In genomic region chr3:188573929-188574317, GRCh38 we compare ENCODE assay signal across 30 cellular contexts.
DNase-seq lines count a peak whose midpoint lies in the region; ATAC-seq and TF ChIP-seq lines count a peak whose summit lies in the region.
"Had no signal": no experiment of that assay in that cellular context is flagged by ENCODE, and none has a peak within 500 bp of the region (broad histone marks: within the 10 kb centered on the region; RNA-seq: fewer than 3 reads in every experiment).

No MANE protein-coding gene starts in this region.

- H3K4me2 ChIP-seq in GM23338: no peak overlapping the region
- H3K4me2 ChIP-seq: BLaER1, smooth muscle cell had no signal

- H3K36me3 ChIP-seq in GM23338 (ENCODE audit: insufficient read depth): no peaks in the 10 kb centered on the region
- H3K36me3 ChIP-seq: BLaER1, esophagus squamous epithelium, heart left ventricle, ovary, thoracic aorta, uterus had no signal

- H3K36me3 Mint-ChIP-seq in GM23338 (ENCODE audit: low read depth) (no peaks in the 10 kb centered on the region), immature natural killer cell (peaks cover 0 to 8% (median 6%) of the 10 kb centered on the region in 3 donors)
- peaks cover 7% of the 10 kb centered on the region for H3K36me3 Mint-ChIP-seq in stimulated activated memory B cell treated with anti-CD40 and anti-IgM and Interleukin-4, amounts not matched to agents 10 μg/mL and 1 μg/mL and 100 μg/mL, for 72 hours
- H3K36me3 Mint-ChIP-seq: natural killer cell treated with Interleukin-12 subunit alpha and Interleukin-12 subunit beta and Interleukin-15 and Interleukin-18, amount 100 ng/mL, for 72 hours had no signal

- no peak overlapping the region for H3K4me3 Mint-ChIP-seq in GM23338
- no peak overlapping the region for H3K4me3 Mint-ChIP-seq in immature natural killer cell
- H3K4me3 Mint-ChIP-seq in stimulated activated memory B cell treated with anti-CD40 and anti-IgM and Interleukin-4, amounts not matched to agents 10 μg/mL and 1 μg/mL and 100 μg/mL, for 72 hours: no peak overlapping the region
- H3K4me3 Mint-ChIP-seq: activated T-cell treated with anti-CD3 and anti-CD28 coated beads, Interleukin-2, amount 50 U/mL, for 72 hours; natural killer cell treated with Interleukin-12 subunit alpha and Interleukin-12 subunit beta and Interleukin-15 and Interleukin-18, amount 100 ng/mL, for 72 hours; stimulated activated naive CD8-positive, alpha-beta T cell treated with anti-CD3 and anti-CD28 coated beads, Interleukin-15, amount 100 ng/mL, for 72 hours; T-cell had no signal

- no peak overlapping the region for H3K27ac Mint-ChIP-seq in GM23338
- peak overlapping the region in 5 of 6 donors; percentile 12 to 77 (median 57) for H3K27ac Mint-ChIP-seq in immature natural killer cell
- peak overlapping the region; percentile 58 for H3K27ac Mint-ChIP-seq in stimulated activated memory B cell treated with anti-CD40 and anti-IgM and Interleukin-4, amounts not matched to agents 10 μg/mL and 1 μg/mL and 100 μg/mL, for 72 hours
- H3K27ac Mint-ChIP-seq: activated T-cell treated with anti-CD3 and anti-CD28 coated beads, Interleukin-2, amount 50 U/mL, for 72 hours; T-cell had no signal

- no peaks in the 10 kb centered on the region for H3K79me2 ChIP-seq in GM23338 (replicated peaks; ENCODE audit: insufficient read depth)

- no peaks in the 10 kb centered on the region for H4K20me1 ChIP-seq in GM23338 (replicated peaks; ENCODE audit: insufficient read depth)
- H4K20me1 ChIP-seq: BLaER1 had no signal

- H3K4me1 Mint-ChIP-seq in GM23338 (peaks cover 7% of the 10 kb centered on the region; the same call in 2 of the 3 replicates), immature natural killer cell (peaks cover 28 to 45% of the 10 kb centered on the region in 2 donors)
- peaks cover 37% of the 10 kb centered on the region for H3K4me1 Mint-ChIP-seq in stimulated activated memory B cell treated with anti-CD40 and anti-IgM and Interleukin-4, amounts not matched to agents 10 μg/mL and 1 μg/mL and 100 μg/mL, for 72 hours

- H3K4me1 ChIP-seq in GM23338 (ENCODE audit: insufficient read depth): no peaks in the 10 kb centered on the region
- H3K4me1 ChIP-seq: BLaER1, uterus had no signal

- ATAC-seq in GM23338 (peak; percentile 64), SK-N-SH treated with all-trans-retinoic acid at 6 μM for 48 hours (peak; percentile 55), GM21717 (IDR thresholded peaks at IDR 0.05; ENCODE audit: unreplicated experiment) (no peak)
- no peak for ATAC-seq in stimulated activated memory B cell treated with anti-CD40 and anti-IgM and Interleukin-4, amounts not matched to agents 10 μg/mL and 1 μg/mL and 100 μg/mL, for 72 hours
- ATAC-seq: activated T-cell treated with anti-CD3 and anti-CD28 coated beads, Interleukin-2, amount 50 U/mL, for 72 hours; foreskin keratinocyte; heart left ventricle; natural killer cell treated with Interleukin-12 subunit alpha and Interleukin-12 subunit beta and Interleukin-15 and Interleukin-18, amount 100 ng/mL, for 72 hours; stimulated activated naive CD8-positive, alpha-beta T cell treated with anti-CD3 and anti-CD28 coated beads, Interleukin-15, amount 100 ng/mL, for 72 hours; T-cell had no signal

- H3F3A ChIP-seq in GM23338 (replicated peaks; ENCODE audit: low read depth): no peaks in the 10 kb centered on the region

- no peaks in the 10 kb centered on the region for H3K27me3 ChIP-seq in GM23338 (ENCODE audit: insufficient read depth)
- H3K27me3 ChIP-seq: BLaER1, esophagus squamous epithelium, foreskin keratinocyte, heart left ventricle, ovary, uterus had no signal

- H2AFZ ChIP-seq in GM23338: no peak overlapping the region

- H3K27me3 Mint-ChIP-seq in GM23338 (ENCODE audit: insufficient read depth, low read depth, poor library complexity) (peaks cover 2% of the 10 kb centered on the region), immature natural killer cell (ENCODE audit: low read depth in 3 of 3) (no peaks in the 10 kb centered on the region)
- no peaks in the 10 kb centered on the region for H3K27me3 Mint-ChIP-seq in stimulated activated memory B cell treated with anti-CD40 and anti-IgM and Interleukin-4, amounts not matched to agents 10 μg/mL and 1 μg/mL and 100 μg/mL, for 72 hours
- H3K27me3 Mint-ChIP-seq: natural killer cell treated with Interleukin-12 subunit alpha and Interleukin-12 subunit beta and Interleukin-15 and Interleukin-18, amount 100 ng/mL, for 72 hours; stimulated activated naive CD8-positive, alpha-beta T cell treated with anti-CD3 and anti-CD28 coated beads, Interleukin-15, amount 100 ng/mL, for 72 hours; T-cell had no signal

- no peak overlapping the region for H3K4me3 ChIP-seq in GM23338
- H3K4me3 ChIP-seq: BLaER1, esophagus squamous epithelium, heart left ventricle, ovary, smooth muscle cell, thoracic aorta, uterus had no signal

- no peak for TF ChIP-seq CTCF in GM23338 (conservative IDR thresholded peaks at IDR 0.05; ENCODE audit: low read depth in 2 of 2)

- DNase-seq in GM23338 (ENCODE audit: low spot score) (no peak), immature natural killer cell (no peak), NCI-H510A (lab: John Stamatoyannopoulos, UW) (no peak), DMS 273 treated with DMSO at 0.1 percent for 48 hours (lab: John Stamatoyannopoulos, UW) (no peak)
- DNase-seq: activated CD4-positive, alpha-beta T cell treated with anti-CD3 and anti-CD28 coated beads, Interleukin-2, amount 50 U/mL, for 4 hours; activated CD4-positive, CD25-positive, alpha-beta regulatory T cell; activated naive CD4-positive, alpha-beta T cell treated with Interleukin-2 at 50 U/mL for 16 hours; activated T-cell treated with anti-CD3 and anti-CD28 coated beads, Interleukin-2, amount 50 U/mL, for 72 hours; caudate nucleus; cortex of kidney; esophagus squamous epithelium; foreskin keratinocyte; heart left ventricle; IMR-90; kidney; NCI-H1436 treated with DMSO at 0.1 percent for 48 hours; NCI-H2081 treated with DMSO at 0.1 percent for 48 hours; NCI-H345; ovary; SIG-M5; stimulated activated naive CD8-positive, alpha-beta T cell treated with anti-CD3 and anti-CD28 coated beads, Interleukin-15, amount 100 ng/mL, for 72 hours; T-cell; uterus had no signal

- H3K9me2 ChIP-seq in GM23338 (ENCODE audit: insufficient read depth): no peaks in the 10 kb centered on the region

- no peaks in the 10 kb centered on the region for H3K9me3 Mint-ChIP-seq in GM23338
- no peaks in the 10 kb centered on the region for H3K9me3 Mint-ChIP-seq in immature natural killer cell
- H3K9me3 Mint-ChIP-seq in stimulated activated memory B cell treated with anti-CD40 and anti-IgM and Interleukin-4, amounts not matched to agents 10 μg/mL and 1 μg/mL and 100 μg/mL, for 72 hours: no peaks in the 10 kb centered on the region
- H3K9me3 Mint-ChIP-seq: activated T-cell treated with anti-CD3 and anti-CD28 coated beads, Interleukin-2, amount 50 U/mL, for 72 hours; stimulated activated naive CD8-positive, alpha-beta T cell treated with anti-CD3 and anti-CD28 coated beads, Interleukin-15, amount 100 ng/mL, for 72 hours; T-cell had no signal

- no peak overlapping the region for H3K27ac ChIP-seq in GM23338 (ENCODE audit: low read depth)
- H3K27ac ChIP-seq: BLaER1, foreskin keratinocyte, ovary, thoracic aorta, uterus had no signal

TF ChIP-seq in GM23338, 12 proteins besides CTCF, POLR2A, EP300 and RAD21 (continues in another document):
- TF ChIP-seq JUNB (IDR thresholded peaks at IDR 0.05; ENCODE audit: unreplicated experiment) (no peak), ETS1 (IDR thresholded peaks at IDR 0.05) (no peak), NANOG (IDR thresholded peaks at IDR 0.05; ENCODE audit: borderline replicate concordance) (no peak), POLR2AphosphoS5 (IDR thresholded peaks at IDR 0.05; ENCODE audit: low read depth) (no peak), ZNF114 (CRISPR knock-in tag; IDR thresholded peaks at IDR 0.05) (no peak)

TF ChIP-seq in SK-N-SH treated with all-trans-retinoic acid at 6 μM for 48 hours, 23 proteins besides CTCF, POLR2A, EP300 and RAD21 (continues in another document):
- TF ChIP-seq TSHZ2 (CRISPR knock-in tag; IDR thresholded peaks at IDR 0.05) (no peak), TCF4 (CRISPR knock-in tag; IDR thresholded peaks at IDR 0.05; ENCODE audit: borderline replicate concordance) (no peak), ZFP3 (CRISPR knock-in tag; IDR thresholded peaks at IDR 0.05) (no peak), ZNF565 (CRISPR knock-in tag; conservative IDR thresholded peaks at IDR 0.05; ENCODE audit: low read depth) (no peak), CSRNP3 (CRISPR knock-in tag; IDR thresholded peaks at IDR 0.05) (no peak), OSR1 (CRISPR knock-in tag; IDR thresholded peaks at IDR 0.05) (no peak)

Comparison
In these comparisons a context has a peak if more than half of its experiments do, and no peak if none do; other contexts are left out.
1. ATAC-seq: peak in GM23338 (single experiment) and SK-N-SH treated with all-trans-retinoic acid at 6 μM for 48 hours (single experiment); none in stimulated activated memory B cell treated with anti-CD40 and anti-IgM and Interleukin-4, amounts not matched to agents 10 μg/mL and 1 μg/mL and 100 μg/mL, for 72 hours (single experiment) and GM21717 (single experiment).